12 cellular contexts compared by ENCODE assay signal in the genomic region with DNA sequence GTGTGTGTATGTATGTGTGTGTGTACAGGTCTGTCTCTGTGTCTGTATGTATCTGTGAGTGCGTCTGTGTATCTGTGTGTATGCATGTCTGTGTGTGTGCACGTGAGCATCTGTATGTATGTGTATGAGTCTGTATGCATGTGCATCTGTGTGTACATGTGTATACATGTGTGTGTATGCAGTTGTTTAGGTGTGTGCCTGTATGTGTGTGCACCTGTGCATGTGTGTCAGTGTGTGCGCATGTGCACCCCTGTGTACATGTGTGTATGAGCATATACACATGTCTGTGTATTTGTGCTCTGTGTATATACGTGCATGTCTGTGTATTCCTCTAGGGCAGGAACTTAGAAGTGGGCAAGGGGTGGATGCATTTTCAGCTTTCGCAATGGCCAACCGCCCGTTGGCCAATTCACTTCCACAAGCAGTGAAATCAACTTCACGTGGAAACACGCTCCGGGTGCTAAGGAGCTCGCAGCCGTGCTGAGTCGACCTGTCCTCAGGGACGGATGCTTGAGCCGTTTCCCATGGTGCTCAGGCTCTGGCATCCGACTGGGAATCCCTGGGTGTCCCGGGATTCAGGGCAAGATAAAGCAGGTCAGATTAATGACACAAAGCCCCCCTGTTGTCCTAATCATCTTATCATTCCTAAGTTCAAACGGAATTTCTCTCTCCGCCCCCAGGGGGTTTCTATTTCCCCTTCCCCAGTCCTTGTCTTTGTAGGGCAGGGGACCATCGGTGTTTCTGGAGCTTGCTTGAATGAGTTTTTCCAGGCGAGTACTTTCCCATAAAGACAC.
"Had no signal": no experiment of that assay in that cellular context is flagged by ENCODE, and none has a peak within 500 bp of the region (broad histone marks: within the 10 kb centered on the region; RNA-seq: fewer than 3 reads in every experiment).

No MANE protein-coding gene starts in this region.

- H3K27ac ChIP-seq: colonic mucosa, gastroesophageal sphincter, psoas muscle, sigmoid colon had no signal

- H3K27me3 Mint-ChIP-seq: activated CD4-positive, alpha-beta T cell treated with anti-CD3 and anti-CD28 coated beads, Interleukin-2, amount 10 ng/mL, durations not matched to agents 24 days and 14 days had no signal

- H3K9me3 ChIP-seq: colonic mucosa, gastroesophageal sphincter, psoas muscle, sigmoid colon had no signal

- ATAC-seq: gastroesophageal sphincter; psoas muscle; stimulated activated naive CD8-positive, alpha-beta T cell treated with anti-CD3 and anti-CD28 coated beads, Interleukin-15, Interleukin-2, amounts not matched to agents 100 U/mL and 50 U/mL, for 24 hours had no signal

- H3K27me3 ChIP-seq: colonic mucosa had no signal

- H3K36me3 ChIP-seq: colonic mucosa, gastroesophageal sphincter, sigmoid colon had no signal

- H3K4me1 Mint-ChIP-seq: activated CD4-positive, alpha-beta T cell treated with anti-CD3 and anti-CD28 coated beads, Interleukin-2, amount 10 ng/mL, durations not matched to agents 24 days and 14 days had no signal

- H3K4me1 ChIP-seq: colonic mucosa, psoas muscle, sigmoid colon had no signal

- DNase-seq: activated CD4-positive, alpha-beta T cell treated with anti-CD3 and anti-CD28 coated beads, Interleukin-2, amount 10 ng/mL, durations not matched to agents 24 days and 14 days; activated naive CD4-positive, alpha-beta T cell treated with anti-CD3 and anti-CD28 coated beads for 36 hours; colonic mucosa; effector CD8-positive, alpha-beta T cell; psoas muscle; sigmoid colon; stimulated activated CD4-positive, alpha-beta T cell treated with anti-CD3 and anti-CD28 coated beads, Interleukin-12 subunit alpha, Interleukin-12 subunit beta, amount 100 ng/mL, for 4 hours; stimulated activated CD4-positive, alpha-beta T cell treated with anti-CD3 and anti-CD28 coated beads, Interleukin-2, amount 100 ng/mL, for 48 hours; stimulated activated naive CD8-positive, alpha-beta T cell treated with anti-CD3 and anti-CD28 coated beads, Interleukin-15, Interleukin-2, amounts not matched to agents 100 U/mL and 50 U/mL, for 24 hours; SW 1271 had no signal

- H3K27ac Mint-ChIP-seq: activated CD4-positive, alpha-beta T cell treated with anti-CD3 and anti-CD28 coated beads, Interleukin-2, amount 10 ng/mL, durations not matched to agents 24 days and 14 days; activated naive CD4-positive, alpha-beta T cell treated with anti-CD3 and anti-CD28 coated beads for 36 hours had no signal

- FAIRE-seq: astrocyte had no signal

- H3K4me3 Mint-ChIP-seq: activated CD4-positive, alpha-beta T cell treated with anti-CD3 and anti-CD28 coated beads, Interleukin-2, amount 10 ng/mL, durations not matched to agents 24 days and 14 days; activated naive CD4-positive, alpha-beta T cell treated with anti-CD3 and anti-CD28 coated beads for 36 hours had no signal

- H3K9me3 Mint-ChIP-seq: activated CD4-positive, alpha-beta T cell treated with anti-CD3 and anti-CD28 coated beads, Interleukin-2, amount 10 ng/mL, durations not matched to agents 24 days and 14 days; activated naive CD4-positive, alpha-beta T cell treated with anti-CD3 and anti-CD28 coated beads for 36 hours had no signal

- H3K4me3 ChIP-seq: colonic mucosa, gastroesophageal sphincter, psoas muscle, sigmoid colon had no signal
